ENCODE assay signal across 15 cellular contexts in genomic region chr2:61433606-61434005, GRCh38. TPM values are rescaled to one million over a fixed set of nuclear protein-coding genes. Genes with fewer than 3 reads are reported as not detected.
DNase-seq lines count a peak whose midpoint lies in the region; ATAC-seq and TF ChIP-seq lines count a peak whose summit lies in the region.
"Had no signal": no experiment of that assay in that cellular context is flagged by ENCODE, and none has a peak within 500 bp of the region (broad histone marks: within the 10 kb centered on the region; RNA-seq: fewer than 3 reads in every experiment).

No MANE protein-coding gene starts in this region.

- peak; percentile 29 for ATAC-seq in Right ventricle myocardium superior (ENCODE audit: poor library complexity)
- no peak for ATAC-seq in stimulated activated naive B cell treated with anti-CD40 and anti-IgM and Interleukin-4, amounts not matched to agents 10 μg/mL and 1 μg/mL and 100 μg/mL, for 72 hours (replicated peaks)

- H3K27ac ChIP-seq in right atrium auricular region (no peak overlapping the region), Karpas-422 (ENCODE audit: low read length) (peak overlapping the region; percentile 68; the same call in 1 of the 2 replicates), hepatocyte (peak overlapping the region; percentile 63), WERI-Rb-1 (no peak overlapping the region)
- H3K27ac ChIP-seq: SJCRH30 had no signal

- H3K4me1 ChIP-seq in right atrium auricular region (peaks cover 0 to 20% of the 10 kb centered on the region in 2 donors), Karpas-422 (ENCODE audit: low read length) (peaks cover 49% of the 10 kb centered on the region), hepatocyte (ENCODE audit: insufficient read depth) (peaks cover 15% of the 10 kb centered on the region)
- H3K4me1 ChIP-seq: SJCRH30 had no signal

- H3K9me3 Mint-ChIP-seq in stimulated activated naive B cell treated with anti-CD40 and anti-IgM and Interleukin-4, amounts not matched to agents 10 μg/mL and 1 μg/mL and 100 μg/mL, for 72 hours, result peaks cover 12 to 13% of the 10 kb centered on the region in 2 donors

- TF ChIP-seq CTCF in right atrium auricular region (IDR thresholded peaks at IDR 0.05) (no peak), hepatocyte (IDR thresholded peaks at IDR 0.05; ENCODE audit: poor library complexity) (no peak), WERI-Rb-1 (IDR thresholded peaks at IDR 0.05; ENCODE audit: low read depth, low read length) (no peak)

- peaks cover 45 to 60% of the 10 kb centered on the region in 2 donors for H3K4me1 Mint-ChIP-seq in stimulated activated naive B cell treated with anti-CD40 and anti-IgM and Interleukin-4, amounts not matched to agents 10 μg/mL and 1 μg/mL and 100 μg/mL, for 72 hours

- H3K4me3 Mint-ChIP-seq in stimulated activated naive B cell treated with anti-CD40 and anti-IgM and Interleukin-4, amounts not matched to agents 10 μg/mL and 1 μg/mL and 100 μg/mL, for 72 hours, result no peak overlapping the region
- H3K4me3 Mint-ChIP-seq: activated CD4-positive, alpha-beta memory T cell treated with anti-CD3 and anti-CD28 coated beads, Interleukin-2, amount 10 ng/mL, durations not matched to agents 7 days and 5 days had no signal

- intact Hi-C loops in Right ventricle myocardium superior (cut with DNase I), result no loop called here

- H3K27me3 ChIP-seq in right atrium auricular region (no peaks in the 10 kb centered on the region), Karpas-422 (ENCODE audit: low read length) (no peaks in the 10 kb centered on the region), hepatocyte (no peaks in the 10 kb centered on the region), WERI-Rb-1 (ENCODE audit: insufficient read depth, low read depth, severe bottlenecking) (no peaks in the 10 kb centered on the region)
- H3K27me3 ChIP-seq: SJCRH30 had no signal

- peaks cover 99% of the 10 kb centered on the region for H3K79me2 ChIP-seq in Karpas-422 (ENCODE audit: low read length)
- peaks cover 100% of the 10 kb centered on the region for H3K79me2 ChIP-seq in hepatocyte

- no peak overlapping the region for H3K9ac ChIP-seq in Karpas-422 (ENCODE audit: low read length)

- peak overlapping the region; percentile 88 for H3K27ac Mint-ChIP-seq in stimulated activated naive B cell treated with anti-CD40 and anti-IgM and Interleukin-4, amounts not matched to agents 10 μg/mL and 1 μg/mL and 100 μg/mL, for 72 hours
- H3K27ac Mint-ChIP-seq: activated CD4-positive, alpha-beta memory T cell treated with anti-CD3 and anti-CD28 coated beads, Interleukin-2, amount 10 ng/mL, durations not matched to agents 7 days and 5 days had no signal

- H3K36me3 ChIP-seq in right atrium auricular region (no peaks in the 10 kb centered on the region), Karpas-422 (ENCODE audit: insufficient read depth, low read length) (no peaks in the 10 kb centered on the region), hepatocyte (replicated peaks; ENCODE audit: insufficient read depth, low read depth) (no peaks in the 10 kb centered on the region), WERI-Rb-1 (no peaks in the 10 kb centered on the region; the same call in none of the 2 replicates)
- H3K36me3 ChIP-seq: SJCRH30 had no signal

- 100% methylated on average over 1 of the region's 1 CpG for WGBS in hepatocyte (ENCODE audit: low lambda C conversion rate, missing lambda C conversion rate)

- peaks cover 18 to 32% of the 10 kb centered on the region in 2 donors for H3K36me3 Mint-ChIP-seq in stimulated activated naive B cell treated with anti-CD40 and anti-IgM and Interleukin-4, amounts not matched to agents 10 μg/mL and 1 μg/mL and 100 μg/mL, for 72 hours

- H2AFZ ChIP-seq in Karpas-422 (ENCODE audit: low read length) (no peak overlapping the region), hepatocyte (no peak overlapping the region)

- H3K4me3 ChIP-seq in right atrium auricular region (no peak overlapping the region), Karpas-422 (ENCODE audit: low read length) (no peak overlapping the region), hepatocyte (no peak overlapping the region), WERI-Rb-1 (ENCODE audit: low read depth, low read length) (no peak overlapping the region)
- H3K4me3 ChIP-seq: SJCRH30 had no signal

- H3K9me2 ChIP-seq in Karpas-422 (replicated peaks; ENCODE audit: insufficient read depth, low read length) (no peaks in the 10 kb centered on the region), hepatocyte (replicated peaks; ENCODE audit: insufficient read depth) (no peaks in the 10 kb centered on the region)

- no peaks in the 10 kb centered on the region for H3K27me3 Mint-ChIP-seq in stimulated activated naive B cell treated with anti-CD40 and anti-IgM and Interleukin-4, amounts not matched to agents 10 μg/mL and 1 μg/mL and 100 μg/mL, for 72 hours
- H3K27me3 Mint-ChIP-seq: activated CD4-positive, alpha-beta memory T cell treated with anti-CD3 and anti-CD28 coated beads, Interleukin-2, amount 10 ng/mL, durations not matched to agents 7 days and 5 days had no signal

- peaks cover 33% of the 10 kb centered on the region for H4K20me1 ChIP-seq in Karpas-422 (ENCODE audit: insufficient read depth, low read depth, low read length)
- H4K20me1 ChIP-seq in hepatocyte (ENCODE audit: insufficient read depth, poor library complexity, severe bottlenecking), result peaks cover 91% of the 10 kb centered on the region

- no peak overlapping the region for H3K4me2 ChIP-seq in Karpas-422 (ENCODE audit: low read depth, low read length, poor library complexity, severe bottlenecking)
- H3K4me2 ChIP-seq in hepatocyte, result no peak overlapping the region

- no peak for DNase-seq in Right ventricle myocardium superior
- no peak for DNase-seq in right atrium auricular region (ENCODE audit: low spot score)
- DNase-seq in Karpas-422, result no peak
- DNase-seq in hepatocyte (ENCODE audit: low spot score), result no peak
- DNase-seq in stimulated activated naive B cell treated with anti-CD40 and anti-IgM and Interleukin-4, amounts not matched to agents 10 μg/mL and 1 μg/mL and 100 μg/mL, for 72 hours, result no peak
- DNase-seq in middle frontal gyrus (ENCODE audit: extremely low spot score, low spot score), result no peak
- DNase-seq in WERI-Rb-1, result no peak
- no peak for DNase-seq in kidney glomerular epithelial cell (lab: John Stamatoyannopoulos, UW)
- DNase-seq: activated CD4-positive, alpha-beta memory T cell treated with anti-CD3 and anti-CD28 coated beads, Interleukin-2, amount 10 ng/mL, durations not matched to agents 7 days and 5 days; activated effector memory CD4-positive, alpha-beta T cell treated with Interleukin-2 at 50 U/mL for 16 hours; cortex of kidney; glutamatergic neuron; NCI-H1105 treated with DMSO at 0.1 percent for 48 hours; SJCRH30; stimulated activated CD4-positive, alpha-beta T cell treated with anti-CD3 and anti-CD28 coated beads, Interleukin-2, amount 100 ng/mL, for 24 hours had no signal

- peaks cover 0 to 11% of the 10 kb centered on the region in 2 donors for H3K9me3 ChIP-seq in right atrium auricular region
- no peaks in the 10 kb centered on the region for H3K9me3 ChIP-seq in Karpas-422 (ENCODE audit: low read length)
- H3K9me3 ChIP-seq in hepatocyte (ENCODE audit: low read depth), result peaks cover 4% of the 10 kb centered on the region
- peaks cover 7% of the 10 kb centered on the region for H3K9me3 ChIP-seq in WERI-Rb-1 (ENCODE audit: severe bottlenecking)

RNA-seq across cellular contexts. Expression of gene USP34, which starts 37.3 kb away (rescaled TPM):
- total RNA-seq in Right ventricle myocardium superior (43.5 TPM), right atrium auricular region (10 to 100 TPM; 66.0 to 76.0 TPM), hepatocyte (115 and 125 TPM in 2 replicates)
- 235 and 376 TPM in 2 replicates for total RNA-seq in Karpas-422 (2014; rRNA removed; shearing (Covaris generic); ENCODE audit: low replicate concordance)
- 36.8 and 46.3 TPM in 2 replicates for polyA plus RNA-seq in hepatocyte

Comparison
In these comparisons a context has a peak if more than half of its experiments do, and no peak if none do; other contexts are left out.
1. H3K27ac ChIP-seq: peak in Karpas-422 (single experiment) and hepatocyte (single experiment); none in right atrium auricular region (0 of 2) and WERI-Rb-1 (single experiment).